Comparison of ENCODE assay signal across 27 cellular contexts in genomic region chr9:3282365-3282764, GRCh38.
DNase-seq lines count a peak whose midpoint lies in the region; ATAC-seq, FAIRE-seq and TF ChIP-seq lines count a peak whose summit lies in the region.
"Had no signal": no experiment of that assay in that cellular context is flagged by ENCODE, and none has a peak within 500 bp of the region (broad histone marks: within the 10 kb centered on the region; RNA-seq: fewer than 3 reads in every experiment).

No MANE protein-coding gene starts in this region.

- TF ChIP-seq CTCF in HEK293 (tag by site-specific recombination; IDR thresholded peaks at IDR 0.05): no peak

- peaks cover 0 to 1% of the 10 kb centered on the region in 2 experiments; a peak in 1 of 3 replicates for H3K36me3 ChIP-seq in HEK293 (ENCODE audit: control insufficient read depth in 2 of 2, insufficient read depth in 1 of 2, low read length in 2 of 2)

- H3K9me3 ChIP-seq in HEK293 (ENCODE audit: control insufficient read depth, insufficient read depth, low read depth, low read length): no peaks in the 10 kb centered on the region
- H3K9me3 ChIP-seq: BE2C, BLaER1 had no signal

- no peak overlapping the region for H3K4me3 ChIP-seq in HEK293 (ENCODE audit: low read depth, low read length)
- H3K4me3 ChIP-seq: BLaER1, GM12878 had no signal

- H3K27ac ChIP-seq in HEK293 (ENCODE audit: extremely low read depth, low read depth, low read length): no peak overlapping the region
- H3K27ac ChIP-seq: BLaER1 had no signal

- H3K4me1 Mint-ChIP-seq in activated CD8-positive, alpha-beta T cell treated with anti-CD3 and anti-CD28 coated beads, Interleukin-2, amount 10 ng/mL, durations not matched to agents 7 days and 5 days (ENCODE audit: low read depth): peaks cover 2% of the 10 kb centered on the region
- H3K4me1 Mint-ChIP-seq: CD4-positive, alpha-beta memory T cell had no signal

- no peaks in the 10 kb centered on the region for H3K4me1 ChIP-seq in HEK293 (ENCODE audit: control insufficient read depth, insufficient read depth, low read length)

- ATAC-seq in activated CD8-positive, alpha-beta T cell treated with anti-CD3 and anti-CD28 coated beads, Interleukin-2, amount 10 ng/mL, durations not matched to agents 7 days and 5 days: no peak

- CTCF ChIA-PET in HEK293 (lab: Yijun Ruan, JAX): interaction anchor here (0.9 to 1.3 kb wide), 2 partner anchors 41 to 410 kb away, joined by 4 to 5 read pairs; no protein-coding TSS in a partner anchor
- CTCF ChIA-PET in activated CD8-positive, alpha-beta T cell treated with anti-CD3 and anti-CD28 coated beads, Interleukin-2, amount 10 ng/mL, durations not matched to agents 7 days and 5 days (lab: Charles Lee): interaction anchor here (0.8 kb wide), 1 partner anchor 157 kb away, joined by 3 read pairs; no protein-coding TSS in a partner anchor

- H3K36me3 Mint-ChIP-seq in activated CD8-positive, alpha-beta T cell treated with anti-CD3 and anti-CD28 coated beads, Interleukin-2, amount 10 ng/mL, durations not matched to agents 7 days and 5 days (ENCODE audit: low read depth): peaks cover 3% of the 10 kb centered on the region

- no peak overlapping the region for H3K27ac Mint-ChIP-seq in activated CD8-positive, alpha-beta T cell treated with anti-CD3 and anti-CD28 coated beads, Interleukin-2, amount 10 ng/mL, durations not matched to agents 7 days and 5 days
- H3K27ac Mint-ChIP-seq: CD14-positive monocyte; CD4-positive, alpha-beta memory T cell; CD4-positive, CD25-positive, alpha-beta regulatory T cell; CD8-positive, alpha-beta memory T cell had no signal

- POLR2A ChIA-PET in HEK293 (lab: Yijun Ruan, JAX): no interaction called here
- POLR2A ChIA-PET in activated CD8-positive, alpha-beta T cell treated with anti-CD3 and anti-CD28 coated beads, Interleukin-2, amount 10 ng/mL, durations not matched to agents 7 days and 5 days (lab: Charles Lee): no interaction called here

- no peak for DNase-seq in GM18507 (ENCODE audit: extremely low spot score, insufficient read length, low read depth)
- no peak for DNase-seq in GM19239 (ENCODE audit: insufficient read length, low spot score)
- DNase-seq in NCI-H69 (lab: John Stamatoyannopoulos, UW): peak; percentile 12
- no peak for DNase-seq in activated CD8-positive, alpha-beta T cell treated with anti-CD3 and anti-CD28 coated beads, Interleukin-2, amount 10 ng/mL, durations not matched to agents 7 days and 5 days
- DNase-seq in NCI-H2081 (lab: John Stamatoyannopoulos, UW): no peak
- DNase-seq in NAMALWA (ENCODE audit: low spot score): no peak
- DNase-seq: 8988T; ACHN; BE2C; C1 segment of cervical spinal cord; CD4-positive, alpha-beta memory T cell; CD4-positive, CD25-positive, alpha-beta regulatory T cell; CD8-positive, alpha-beta memory T cell; COR-L47; DMS 273 treated with DMSO at 0.1 percent for 48 hours; DMS153; DMS53; DMS79; DND-41; EL; GDM1 had no signal

- H3K9me3 Mint-ChIP-seq in activated CD8-positive, alpha-beta T cell treated with anti-CD3 and anti-CD28 coated beads, Interleukin-2, amount 10 ng/mL, durations not matched to agents 7 days and 5 days (ENCODE audit: insufficient read depth): no peaks in the 10 kb centered on the region
- H3K9me3 Mint-ChIP-seq: CD4-positive, alpha-beta memory T cell; CD8-positive, alpha-beta memory T cell had no signal

- no peak overlapping the region for H3K4me3 Mint-ChIP-seq in activated CD8-positive, alpha-beta T cell treated with anti-CD3 and anti-CD28 coated beads, Interleukin-2, amount 10 ng/mL, durations not matched to agents 7 days and 5 days
- H3K4me3 Mint-ChIP-seq: CD14-positive monocyte; CD4-positive, alpha-beta memory T cell; CD4-positive, CD25-positive, alpha-beta regulatory T cell; CD8-positive, alpha-beta memory T cell had no signal

- H3K27me3 Mint-ChIP-seq in activated CD8-positive, alpha-beta T cell treated with anti-CD3 and anti-CD28 coated beads, Interleukin-2, amount 10 ng/mL, durations not matched to agents 7 days and 5 days (ENCODE audit: low read depth): no peaks in the 10 kb centered on the region
- H3K27me3 Mint-ChIP-seq: CD4-positive, alpha-beta memory T cell; CD4-positive, CD25-positive, alpha-beta regulatory T cell; CD8-positive, alpha-beta memory T cell had no signal

- FAIRE-seq in GM18507 (lab: Jason Lieb, UNC): peak; percentile 24
- FAIRE-seq in GM19239 (lab: Jason Lieb, UNC): peak; percentile 51
- FAIRE-seq: A204.1, GM12878, GM12892 had no signal

TF ChIP-seq in HEK293, 187 proteins besides CTCF, POLR2A, EP300 and RAD21:
- TF ChIP-seq REST (tag by site-specific recombination; IDR thresholded peaks at IDR 0.05) (0 out of 2 replicates have a peak, but pooled peaks have one; percentile 18), ZNF2 (tag by site-specific recombination; IDR thresholded peaks at IDR 0.05) (no peak)
